In the genomic region with DNA sequence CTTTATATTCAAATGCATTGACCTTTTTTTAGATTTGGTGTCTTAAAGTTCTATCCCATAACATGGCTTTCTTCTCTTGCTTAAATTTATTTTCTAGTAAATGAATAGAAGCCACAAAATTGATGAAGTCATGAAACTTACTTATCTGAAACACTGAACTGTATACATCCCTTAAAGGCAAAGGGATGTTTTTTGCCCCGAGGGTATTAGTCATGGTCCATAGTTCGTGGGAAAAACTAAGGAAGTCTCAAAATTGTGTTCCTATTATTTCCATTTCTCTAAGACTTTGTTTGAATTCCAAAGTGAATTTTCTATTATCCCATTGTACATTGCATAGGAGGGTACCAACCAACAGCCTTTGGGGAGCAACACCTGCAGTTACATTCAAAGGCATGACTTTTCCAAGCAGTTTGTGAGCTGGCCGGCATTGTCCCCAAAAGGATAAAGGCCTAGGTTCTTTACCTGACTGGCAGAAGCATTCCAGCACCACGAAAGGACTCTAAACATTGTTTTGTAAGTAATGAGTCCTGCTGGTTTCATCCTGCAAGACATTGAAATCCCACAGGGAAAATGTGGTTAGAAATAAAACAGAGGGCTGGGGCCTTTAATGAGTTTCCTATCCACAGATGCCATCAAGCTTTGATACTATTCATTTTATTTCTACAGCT, we compare ENCODE assay signal across 23 cellular contexts.
DNase-seq lines count a peak whose midpoint lies in the region; ATAC-seq and FAIRE-seq lines count a peak whose summit lies in the region.
"Had no signal": no experiment of that assay in that cellular context is flagged by ENCODE, and none has a peak within 500 bp of the region (broad histone marks: within the 10 kb centered on the region; RNA-seq: fewer than 3 reads in every experiment).

No MANE protein-coding gene starts in this region.

- no peaks in the 10 kb centered on the region for H3K9me3 ChIP-seq in small intestine (ENCODE audit: control insufficient read depth, low read depth)
- H3K9me3 ChIP-seq: SK-N-SH had no signal

- H3K27ac ChIP-seq in small intestine (ENCODE audit: low read depth in 1 of 2, low read length in 1 of 2) (no peak overlapping the region), caudate nucleus (ENCODE audit: low read depth, low read length) (no peak overlapping the region)
- H3K27ac ChIP-seq: 22Rv1, C4-2B, GM23248 had no signal

- no peak for FAIRE-seq in small intestine (lab: Jason Lieb, UNC)
- FAIRE-seq: GM12878 had no signal

- peaks cover 6% of the 10 kb centered on the region for H3K9me3 Mint-ChIP-seq in natural killer cell treated with Interleukin-12 subunit alpha and Interleukin-12 subunit beta and Interleukin-15 and Interleukin-18, amount 100 ng/mL, for 72 hours

- no peaks in the 10 kb centered on the region for H3K36me3 ChIP-seq in small intestine (ENCODE audit: control insufficient read depth in 2 of 2, insufficient read depth in 2 of 2, low read length in 2 of 2)

- no peak overlapping the region for H3K27ac Mint-ChIP-seq in natural killer cell treated with Interleukin-12 subunit alpha and Interleukin-12 subunit beta and Interleukin-15 and Interleukin-18, amount 100 ng/mL, for 72 hours
- H3K27ac Mint-ChIP-seq: CD8-positive, alpha-beta memory T cell; IgD-negative memory B cell had no signal

- H3K27me3 Mint-ChIP-seq in natural killer cell treated with Interleukin-12 subunit alpha and Interleukin-12 subunit beta and Interleukin-15 and Interleukin-18, amount 100 ng/mL, for 72 hours = no peaks in the 10 kb centered on the region
- H3K27me3 Mint-ChIP-seq: IgD-negative memory B cell had no signal

- 57 to 64% (median 59%) methylated on average over 4 of the region's 4 CpGs for WGBS in small intestine, 3 donors

- H3K36me3 Mint-ChIP-seq in natural killer cell treated with Interleukin-12 subunit alpha and Interleukin-12 subunit beta and Interleukin-15 and Interleukin-18, amount 100 ng/mL, for 72 hours = no peaks in the 10 kb centered on the region
- H3K36me3 Mint-ChIP-seq: CD8-positive, alpha-beta memory T cell; IgD-negative memory B cell had no signal

- no peak overlapping the region for H3K4me3 Mint-ChIP-seq in natural killer cell treated with Interleukin-12 subunit alpha and Interleukin-12 subunit beta and Interleukin-15 and Interleukin-18, amount 100 ng/mL, for 72 hours
- H3K4me3 Mint-ChIP-seq: CD8-positive, alpha-beta memory T cell; IgD-negative memory B cell had no signal

- ATAC-seq in natural killer cell treated with Interleukin-12 subunit alpha and Interleukin-12 subunit beta and Interleukin-15 and Interleukin-18, amount 100 ng/mL, for 72 hours = no peak
- ATAC-seq: GM12878, HCT116, Panc1 had no signal

- H3K4me1 ChIP-seq in small intestine (ENCODE audit: control insufficient read depth in 2 of 2, insufficient read depth in 1 of 2, low read depth in 1 of 2, low read length in 1 of 2) = no peaks in the 10 kb centered on the region

- H3K27me3 ChIP-seq in small intestine (ENCODE audit: control insufficient read depth in 2 of 2, insufficient read depth in 2 of 2, low read length in 2 of 2) = no peaks in the 10 kb centered on the region

- no peak overlapping the region for H3K4me3 ChIP-seq in small intestine (ENCODE audit: low read depth in 1 of 2, low read length in 2 of 2)
- H3K4me3 ChIP-seq: GM12878, GM23248 had no signal

- DNase-seq in NCI-H1417 (lab: John Stamatoyannopoulos, UW) (peak in 2 of 3 experiments; percentile 14 to 21), NCI-H1417 treated with DMSO at 0.1 percent for 48 hours (lab: John Stamatoyannopoulos, UW) (no peak), NCI-H446 treated with DMSO at 0.1 percent for 48 hours (lab: John Stamatoyannopoulos, UW) (peak; percentile 62), iPS DF 19.7 (ENCODE audit: low read depth, low spot score) (peak; percentile 1), small intestine (peak; percentile 21), D341Med (ENCODE audit: low spot score) (no peak), caudate nucleus (lab: John Stamatoyannopoulos, UW) (no peak)
- DNase-seq in natural killer cell treated with Interleukin-12 subunit alpha and Interleukin-12 subunit beta and Interleukin-15 and Interleukin-18, amount 100 ng/mL, for 72 hours (ENCODE audit: low spot score) = no peak
- DNase-seq: Calu3; CD8-positive, alpha-beta memory T cell; GM23248; NCI-H1930; NCI-H226; NCI-H524; NCI-H82; SIG-M5; SK-N-SH had no signal

- H3K4me1 Mint-ChIP-seq in natural killer cell treated with Interleukin-12 subunit alpha and Interleukin-12 subunit beta and Interleukin-15 and Interleukin-18, amount 100 ng/mL, for 72 hours (ENCODE audit: low read depth in 2 of 2) = no peaks in the 10 kb centered on the region
- H3K4me1 Mint-ChIP-seq: CD8-positive, alpha-beta memory T cell; IgD-negative memory B cell had no signal

Comparison
In these comparisons a context has a peak if more than half of its experiments do, and no peak if none do; other contexts are left out.
1. DNase-seq: peak in NCI-H1417 (2 of 3), NCI-H446 treated with DMSO at 0.1 percent for 48 hours (single experiment), iPS DF 19.7 (single experiment) and small intestine (single experiment); none in NCI-H1417 treated with DMSO at 0.1 percent for 48 hours (single experiment), D341Med (single experiment), caudate nucleus (0 of 61) and natural killer cell treated with Interleukin-12 subunit alpha and Interleukin-12 subunit beta and Interleukin-15 and Interleukin-18, amount 100 ng/mL, for 72 hours (single experiment).